In the genomic region with DNA sequence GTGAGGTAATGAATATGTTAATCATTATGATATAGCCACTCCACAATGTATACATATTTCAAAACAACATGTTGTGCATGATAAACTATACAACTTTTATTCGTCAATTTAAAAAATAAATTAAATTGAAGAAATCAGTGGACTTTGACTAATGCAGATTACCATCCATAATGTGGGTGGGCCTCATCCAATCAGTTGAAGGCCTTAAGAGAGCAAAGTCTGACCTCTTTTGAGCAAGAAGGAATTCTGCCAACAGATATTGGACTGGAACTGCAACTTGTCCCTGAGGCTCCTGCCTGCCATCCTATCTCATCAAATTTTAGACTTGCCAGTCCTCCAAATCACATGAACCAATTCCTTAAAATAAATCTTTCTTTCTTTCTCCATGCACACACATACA, we compare ENCODE assay signal across 2 cellular contexts.
TF ChIP-seq lines count a peak whose summit lies in the region.

No MANE protein-coding gene starts in this region.

TF ChIP-seq in K562, 482 proteins besides CTCF, POLR2A, EP300 and RAD21:
- TF ChIP-seq KLF6 (CRISPR knock-in tag; IDR thresholded peaks at IDR 0.05; ENCODE audit: borderline replicate concordance), result no peak
- TF ChIP-seq ZNF274 (IDR thresholded peaks at IDR 0.05; ENCODE audit: borderline replicate concordance, low read depth, low read length), result no peak
- TF ChIP-seq MAFF (IDR thresholded peaks at IDR 0.05; ENCODE audit: low read length), result no peak
- no peak for TF ChIP-seq LCOR (CRISPR knock-in tag; IDR thresholded peaks at IDR 0.05)
- no peak for TF ChIP-seq ZSCAN29 (IDR thresholded peaks at IDR 0.05)
- TF ChIP-seq, protein P1, sequence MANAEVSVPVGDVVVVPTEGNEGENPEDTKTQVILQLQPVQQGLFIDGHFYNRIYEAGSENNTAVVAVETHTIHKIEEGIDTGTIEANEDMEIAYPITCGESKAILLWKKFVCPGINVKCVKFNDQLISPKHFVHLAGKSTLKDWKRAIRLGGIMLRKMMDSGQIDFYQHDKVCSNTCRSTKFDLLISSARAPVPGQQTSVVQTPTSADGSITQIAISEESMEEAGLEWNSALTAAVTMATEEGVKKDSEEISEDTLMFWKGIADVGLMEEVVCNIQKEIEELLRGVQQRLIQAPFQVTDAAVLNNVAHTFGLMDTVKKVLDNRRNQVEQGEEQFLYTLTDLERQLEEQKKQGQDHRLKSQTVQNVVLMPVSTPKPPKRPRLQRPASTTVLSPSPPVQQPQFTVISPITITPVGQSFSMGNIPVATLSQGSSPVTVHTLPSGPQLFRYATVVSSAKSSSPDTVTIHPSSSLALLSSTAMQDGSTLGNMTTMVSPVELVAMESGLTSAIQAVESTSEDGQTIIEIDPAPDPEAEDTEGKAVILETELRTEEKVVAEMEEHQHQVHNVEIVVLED (CRISPR knock-in tag; IDR thresholded peaks at IDR 0.05), result no peak
- peak; percentile 93 for TF ChIP-seq ZNF134 (CRISPR knock-in tag; conservative IDR thresholded peaks at IDR 0.05)
- TF ChIP-seq DIDO1 (tag; IDR thresholded peaks at IDR 0.05; ENCODE audit: low read depth), result no peak
- TF ChIP-seq TSC22D4 (tag; IDR thresholded peaks at IDR 0.05), result no peak
- no peak for TF ChIP-seq ZNF146 (CRISPR knock-in tag; IDR thresholded peaks at IDR 0.05; ENCODE audit: unreplicated experiment)
- peak; percentile 31 for TF ChIP-seq RBM25 (IDR thresholded peaks at IDR 0.05; ENCODE audit: low read depth, low read length, severe bottlenecking)
- TF ChIP-seq, protein P2, sequence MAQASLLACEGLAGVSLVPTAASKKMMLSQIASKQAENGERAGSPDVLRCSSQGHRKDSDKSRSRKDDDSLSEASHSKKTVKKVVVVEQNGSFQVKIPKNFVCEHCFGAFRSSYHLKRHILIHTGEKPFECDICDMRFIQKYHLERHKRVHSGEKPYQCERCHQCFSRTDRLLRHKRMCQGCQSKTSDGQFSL (CRISPR knock-in tag; IDR thresholded peaks at IDR 0.05), result no peak
- TF ChIP-seq, protein P2 (tag; IDR thresholded peaks at IDR 0.05), result no peak

TF ChIP-seq in H1, 55 proteins besides CTCF, POLR2A, EP300 and RAD21:
- no peak for TF ChIP-seq KDM4A (IDR thresholded peaks at IDR 0.05; ENCODE audit: low read depth, low read length, severe bottlenecking)
- no peak for TF ChIP-seq CREB1 (IDR thresholded peaks at IDR 0.05)
- TF ChIP-seq CBX5 (IDR thresholded peaks at IDR 0.05; ENCODE audit: low read depth, low read length), result no peak
- no peak for TF ChIP-seq NRF1 (IDR thresholded peaks at IDR 0.05; ENCODE audit: low read depth, low read length)
- TF ChIP-seq RNF2 (IDR thresholded peaks at IDR 0.05; ENCODE audit: borderline replicate concordance, low read depth, low read length, missing control alignments, poor library complexity, severe bottlenecking), result no peak
- TF ChIP-seq BACH1 (IDR thresholded peaks at IDR 0.05; ENCODE audit: low read length), result no peak
- no peak for TF ChIP-seq HDAC2 (IDR thresholded peaks at IDR 0.05; ENCODE audit: borderline replicate concordance in 1 of 2, low read depth in 2 of 2, low read length in 2 of 2)
- no peak for TF ChIP-seq KDM1A (IDR thresholded peaks at IDR 0.05; ENCODE audit: borderline replicate concordance, low read length)
- TF ChIP-seq TAF7 (optimal IDR thresholded peaks at IDR 0.05; ENCODE audit: borderline replicate concordance, low read depth, low read length), result no peak
- TF ChIP-seq CTBP2 (IDR thresholded peaks at IDR 0.05; ENCODE audit: borderline replicate concordance, insufficient read depth, insufficient read length, low read length), result no peak
- TF ChIP-seq RXRA (IDR thresholded peaks at IDR 0.05; ENCODE audit: insufficient read depth, low read depth, low read length), result no peak
- TF ChIP-seq, protein P3, sequence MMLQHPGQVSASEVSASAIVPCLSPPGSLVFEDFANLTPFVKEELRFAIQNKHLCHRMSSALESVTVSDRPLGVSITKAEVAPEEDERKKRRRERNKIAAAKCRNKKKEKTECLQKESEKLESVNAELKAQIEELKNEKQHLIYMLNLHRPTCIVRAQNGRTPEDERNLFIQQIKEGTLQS (IDR thresholded peaks at IDR 0.05; ENCODE audit: insufficient read depth, low read depth, low read length), result no peak
- no peak for TF ChIP-seq CHD2 (IDR thresholded peaks at IDR 0.05; ENCODE audit: low read length)
- TF ChIP-seq, protein P4, sequence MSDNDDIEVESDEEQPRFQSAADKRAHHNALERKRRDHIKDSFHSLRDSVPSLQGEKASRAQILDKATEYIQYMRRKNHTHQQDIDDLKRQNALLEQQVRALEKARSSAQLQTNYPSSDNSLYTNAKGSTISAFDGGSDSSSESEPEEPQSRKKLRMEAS (IDR thresholded peaks at IDR 0.05), result no peak
- TF ChIP-seq RBBP5 (IDR thresholded peaks at IDR 0.05; ENCODE audit: borderline replicate concordance, low read depth, low read length), result no peak
- TF ChIP-seq TCF12 (IDR thresholded peaks at IDR 0.05; ENCODE audit: low read depth, low read length), result no peak
- TF ChIP-seq FOSL1 (IDR thresholded peaks at IDR 0.05; ENCODE audit: insufficient read depth, low read depth, low read length), result no peak
- no peak for TF ChIP-seq TAF1 (IDR thresholded peaks at IDR 0.05; ENCODE audit: low read depth, low read length)
